In genomic region chr20:33211817-33212424, GRCh38 we compare ENCODE assay signal across 9 cellular contexts. TPM values are rescaled to one million over a fixed set of nuclear protein-coding genes. Genes with fewer than 3 reads are reported as not detected.
A peak's percentile ranks its signal among the peaks of the same experiment; 100 is the strongest.
DNase-seq lines count a peak whose midpoint lies in the region; ATAC-seq and TF ChIP-seq lines count a peak whose summit lies in the region.
"Had no signal": no experiment of that assay in that cellular context is flagged by ENCODE, and none has a peak within 500 bp of the region (broad histone marks: within the 10 kb centered on the region; RNA-seq: fewer than 3 reads in every experiment).

No MANE protein-coding gene starts in this region.

- 16 to 19% methylated on average over 5 of the region's 5 CpGs for WGBS in sigmoid colon, 2 donors

- H3K36me3 Mint-ChIP-seq in activated CD8-positive, alpha-beta memory T cell treated with anti-CD3 and anti-CD28 coated beads, Interleukin-2, amount 10 ng/mL, durations not matched to agents 7 days and 5 days, result no peaks in the 10 kb centered on the region
- no peaks in the 10 kb centered on the region for H3K36me3 Mint-ChIP-seq in nephron progenitor cell (ENCODE audit: low read depth)

- TF ChIP-seq EP300 in sigmoid colon (IDR thresholded peaks at IDR 0.05), result no peak

- DNase-seq in activated CD8-positive, alpha-beta memory T cell treated with anti-CD3 and anti-CD28 coated beads, Interleukin-2, amount 10 ng/mL, durations not matched to agents 7 days and 5 days, result peak; percentile 52
- no peak for DNase-seq in activated CD8-positive, alpha-beta memory T cell treated with anti-CD3 and anti-CD28 coated beads, Interleukin-2, amount 50 U/mL, for 4 hours
- DNase-seq in MG63 (peak; percentile 39), RWPE2 (ENCODE audit: low spot score) (no peak), ecto neural progenitor cell (ENCODE audit: low spot score) (peak; percentile 62), nephron progenitor cell (peak; percentile 49), sigmoid colon (no peak)
- no peak for DNase-seq in central memory CD4-positive, alpha-beta T cell

- peaks cover 3% of the 10 kb centered on the region for H3K4me1 Mint-ChIP-seq in activated CD8-positive, alpha-beta memory T cell treated with anti-CD3 and anti-CD28 coated beads, Interleukin-2, amount 10 ng/mL, durations not matched to agents 7 days and 5 days
- H3K4me1 Mint-ChIP-seq in nephron progenitor cell, result no peaks in the 10 kb centered on the region

- TF ChIP-seq CTCF in RWPE2 (IDR thresholded peaks at IDR 0.05; ENCODE audit: poor library complexity, severe bottlenecking) (peak; percentile 92), nephron progenitor cell (IDR thresholded peaks at IDR 0.05) (peak; percentile 55), sigmoid colon (IDR thresholded peaks at IDR 0.05) (no peak)

- H3K4me3 Mint-ChIP-seq in activated CD8-positive, alpha-beta memory T cell treated with anti-CD3 and anti-CD28 coated beads, Interleukin-2, amount 10 ng/mL, durations not matched to agents 7 days and 5 days, result no peak overlapping the region
- H3K4me3 Mint-ChIP-seq in nephron progenitor cell, result no peak overlapping the region
- H3K4me3 Mint-ChIP-seq: CD8-positive, alpha-beta memory T cell had no signal

- intact Hi-C loops in sigmoid colon (cut with DNase I), result no loop called here

- H3K4me3 ChIP-seq in MG63 (no peak overlapping the region), RWPE2 (ENCODE audit: severe bottlenecking) (no peak overlapping the region), sigmoid colon (no peak overlapping the region)

- no peak for TF ChIP-seq POLR2A in sigmoid colon (IDR thresholded peaks at IDR 0.05)

- ATAC-seq in activated CD8-positive, alpha-beta memory T cell treated with anti-CD3 and anti-CD28 coated beads, Interleukin-2, amount 10 ng/mL, durations not matched to agents 7 days and 5 days, result no peak
- ATAC-seq in RWPE2 (ENCODE audit: low read depth), result peak; percentile 92

- CTCF ChIA-PET in activated CD8-positive, alpha-beta memory T cell treated with anti-CD3 and anti-CD28 coated beads, Interleukin-2, amount 10 ng/mL, durations not matched to agents 7 days and 5 days (lab: Charles Lee), result interaction anchor here (0.6 to 1.2 kb wide), 4 partner anchors 17 to 539 kb away, joined by 3 to 5 read pairs (median 3); partner anchors contain the start of gene C20orf203

- H3K27ac ChIP-seq in RWPE2 (ENCODE audit: poor library complexity, severe bottlenecking) (no peak overlapping the region), sigmoid colon (no peak overlapping the region)

- H3K27me3 ChIP-seq in MG63 (peaks cover 2% of the 10 kb centered on the region; the same call in 1 of the 2 replicates), RWPE2 (ENCODE audit: insufficient read depth, poor library complexity, severe bottlenecking) (peaks cover 36% of the 10 kb centered on the region), sigmoid colon (peaks cover 0 to 24% (median 0%) of the 10 kb centered on the region in 3 donors)

- no peaks in the 10 kb centered on the region for H3K9me3 Mint-ChIP-seq in activated CD8-positive, alpha-beta memory T cell treated with anti-CD3 and anti-CD28 coated beads, Interleukin-2, amount 10 ng/mL, durations not matched to agents 7 days and 5 days (ENCODE audit: low read depth)
- no peaks in the 10 kb centered on the region for H3K9me3 Mint-ChIP-seq in nephron progenitor cell
- H3K9me3 Mint-ChIP-seq: CD8-positive, alpha-beta memory T cell had no signal

- H3K36me3 ChIP-seq in MG63, result no peaks in the 10 kb centered on the region
- H3K36me3 ChIP-seq in RWPE2 (ENCODE audit: low read depth), result no peaks in the 10 kb centered on the region
- no peaks in the 10 kb centered on the region for H3K36me3 ChIP-seq in sigmoid colon

- H3K9me3 ChIP-seq in MG63, result no peaks in the 10 kb centered on the region
- no peaks in the 10 kb centered on the region for H3K9me3 ChIP-seq in RWPE2 (ENCODE audit: severe bottlenecking)
- no peaks in the 10 kb centered on the region for H3K9me3 ChIP-seq in sigmoid colon

- no peaks in the 10 kb centered on the region for H3K4me1 ChIP-seq in RWPE2 (ENCODE audit: insufficient read depth, poor library complexity, severe bottlenecking)
- no peaks in the 10 kb centered on the region for H3K4me1 ChIP-seq in sigmoid colon

- H3K27me3 Mint-ChIP-seq in activated CD8-positive, alpha-beta memory T cell treated with anti-CD3 and anti-CD28 coated beads, Interleukin-2, amount 10 ng/mL, durations not matched to agents 7 days and 5 days, result peaks cover 53% of the 10 kb centered on the region
- H3K27me3 Mint-ChIP-seq in nephron progenitor cell (ENCODE audit: low read depth, poor library complexity), result peaks cover 69% of the 10 kb centered on the region

- H3K27ac Mint-ChIP-seq in activated CD8-positive, alpha-beta memory T cell treated with anti-CD3 and anti-CD28 coated beads, Interleukin-2, amount 10 ng/mL, durations not matched to agents 7 days and 5 days, result no peak overlapping the region
- no peak overlapping the region for H3K27ac Mint-ChIP-seq in nephron progenitor cell
- H3K27ac Mint-ChIP-seq: CD8-positive, alpha-beta memory T cell had no signal

RNA-seq across cellular contexts. Expression of gene BPIFA3, which starts 5.2 kb away (rescaled TPM):
- total RNA-seq in activated CD8-positive, alpha-beta memory T cell treated with anti-CD3 and anti-CD28 coated beads, Interleukin-2, amount 10 ng/mL, durations not matched to agents 7 days and 5 days, result not detected
- total RNA-seq in MG63 (2014; rRNA removed; shearing (Covaris generic); ENCODE audit: low replicate concordance), result not detected in 2 replicates
- total RNA-seq in sigmoid colon, result not detected
- not detected for polyA plus RNA-seq in sigmoid colon
- total RNA-seq: CD8-positive, alpha-beta memory T cell had no signal
- polyA plus RNA-seq: CD8-positive, alpha-beta memory T cell had no signal

RNA-seq across cellular contexts. Expression of gene BPIFA1, which starts 23.9 kb away (rescaled TPM):
- not detected for total RNA-seq in activated CD8-positive, alpha-beta memory T cell treated with anti-CD3 and anti-CD28 coated beads, Interleukin-2, amount 10 ng/mL, durations not matched to agents 7 days and 5 days
- not detected in 2 replicates for total RNA-seq in MG63 (2014; rRNA removed; shearing (Covaris generic); ENCODE audit: low replicate concordance)
- not detected for total RNA-seq in sigmoid colon
- not detected for polyA plus RNA-seq in sigmoid colon
- total RNA-seq: CD8-positive, alpha-beta memory T cell had no signal
- polyA plus RNA-seq: CD8-positive, alpha-beta memory T cell had no signal

RNA-seq across cellular contexts. Expression of gene BPIFA2, which starts 44.0 kb away (rescaled TPM):
- not detected for total RNA-seq in activated CD8-positive, alpha-beta memory T cell treated with anti-CD3 and anti-CD28 coated beads, Interleukin-2, amount 10 ng/mL, durations not matched to agents 7 days and 5 days
- not detected in 2 replicates for total RNA-seq in MG63 (2014; rRNA removed; shearing (Covaris generic); ENCODE audit: low replicate concordance)
- total RNA-seq in sigmoid colon, result not detected
- under 1 TPM in 1 of 3 donors, not detected in 2; 0.09 TPM for polyA plus RNA-seq in sigmoid colon
- total RNA-seq: CD8-positive, alpha-beta memory T cell had no signal
- polyA plus RNA-seq: CD8-positive, alpha-beta memory T cell had no signal

Comparison
In these comparisons a context has a peak if more than half of its experiments do, and no peak if none do; other contexts are left out.
1. DNase-seq: peak in activated CD8-positive, alpha-beta memory T cell treated with anti-CD3 and anti-CD28 coated beads, Interleukin-2, amount 10 ng/mL, durations not matched to agents 7 days and 5 days (single experiment), MG63 (single experiment), ecto neural progenitor cell (single experiment) and nephron progenitor cell (single experiment); none in activated CD8-positive, alpha-beta memory T cell treated with anti-CD3 and anti-CD28 coated beads, Interleukin-2, amount 50 U/mL, for 4 hours (single experiment), RWPE2 (single experiment), central memory CD4-positive, alpha-beta T cell (single experiment) and sigmoid colon (single experiment).
2. CTCF ChIP-seq: peak in RWPE2 (single experiment) and nephron progenitor cell (single experiment); none in sigmoid colon (0 of 4).